8 cellular contexts compared by ENCODE assay signal in the genomic region with DNA sequence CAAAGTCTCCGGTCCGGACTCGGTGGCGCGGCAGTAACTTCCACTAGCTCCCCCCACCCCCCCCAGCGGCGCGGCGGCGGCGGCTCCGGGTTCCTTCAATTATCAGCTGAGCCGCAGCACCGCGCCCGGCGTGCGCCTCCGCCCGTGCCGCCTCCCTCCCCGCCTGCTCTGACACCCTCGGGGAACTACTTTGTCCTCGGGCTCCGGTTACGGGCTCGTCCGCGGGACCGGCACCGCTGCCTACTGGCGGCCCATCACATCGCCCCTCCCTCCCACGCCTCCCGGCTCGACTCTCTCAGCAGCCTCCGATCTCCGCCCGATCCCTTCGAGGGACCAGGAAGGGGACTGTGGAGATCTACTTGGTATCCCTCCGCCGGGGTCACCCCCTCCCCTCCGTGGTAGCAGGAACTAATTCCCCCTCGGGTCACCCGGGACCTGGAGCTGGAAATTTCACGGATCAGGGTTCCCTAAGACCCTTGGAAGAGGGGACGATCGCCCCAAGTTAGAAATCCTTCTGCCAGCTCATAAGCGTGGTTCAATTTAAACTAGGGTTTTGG. TPM values are rescaled to one million over a fixed set of nuclear protein-coding genes. Genes with fewer than 3 reads are reported as not detected.
DNase-seq lines count a peak whose midpoint lies in the region; FAIRE-seq and TF ChIP-seq lines count a peak whose summit lies in the region.

A gene (minus strand): TSS at position 118 of the 557 bp plus-strand sequence. CDS start 41,930 bp downstream, outside the sequence.

- H3K9me2 ChIP-seq in Loucy (replicated peaks; ENCODE audit: low read depth, low read length), result no peaks in the 10 kb centered on the region

- no peaks in the 10 kb centered on the region for H3K36me3 ChIP-seq in Loucy (ENCODE audit: insufficient read depth, low read length)
- no peaks in the 10 kb centered on the region for H3K36me3 ChIP-seq in stomach smooth muscle (ENCODE audit: control insufficient read depth in 2 of 2, insufficient read depth in 2 of 2, low read length in 2 of 2)

- peaks cover 40% of the 10 kb centered on the region for H4K20me1 ChIP-seq in Loucy (ENCODE audit: insufficient read depth, low read length, poor library complexity, severe bottlenecking)

- H3K27ac Mint-ChIP-seq in neural crest cell (ENCODE audit: unreplicated experiment), result peak within 1 kb of the TSS; percentile 100

- H3K9me3 Mint-ChIP-seq in neural crest cell, result no peaks in the 10 kb centered on the region

- no peaks in the 10 kb centered on the region for H3K9me3 ChIP-seq in Loucy (ENCODE audit: insufficient read depth, low read depth, low read length)
- H3K9me3 ChIP-seq in stomach smooth muscle (ENCODE audit: control insufficient read depth in 2 of 2, low read length in 2 of 2), result no peaks in the 10 kb centered on the region

- H3K9ac ChIP-seq in Loucy (ENCODE audit: low read depth, low read length, poor library complexity, severe bottlenecking) (peak within 1 kb of the TSS; percentile 83), stomach smooth muscle (ENCODE audit: low read length in 2 of 2) (peak within 1 kb of the TSS; percentile 92 to 94)

- H3K4me3 Mint-ChIP-seq in neural crest cell, result peak within 1 kb of the TSS; percentile 100

- H3K27me3 Mint-ChIP-seq in neural crest cell (ENCODE audit: low read depth), result peaks cover 4% of the 10 kb centered on the region

- FAIRE-seq in H54 (lab: Jason Lieb, UNC), result no peak

- H3K4me1 Mint-ChIP-seq in neural crest cell, result peaks cover 34% of the 10 kb centered on the region

- peak; percentile 98 for DNase-seq in ELF-1 (ENCODE audit: low read depth, low spot score)
- peak; percentile 84 for DNase-seq in H54 (ENCODE audit: insufficient read length, low spot score)
- DNase-seq in SHP77 treated with DMSO at 0.1 percent for 48 hours (lab: John Stamatoyannopoulos, UW), result peak; percentile 93
- DNase-seq in activated gamma-delta T cell (lab: John Stamatoyannopoulos, UW), result peak; percentile 78
- peak; percentile 99 for DNase-seq in fibroblast of villous mesenchyme (ENCODE audit: low read depth)
- peak; percentile 87 for DNase-seq in neural crest cell (ENCODE audit: low read depth, low spot score)

- H3F3A ChIP-seq in Loucy (ENCODE audit: low read depth), result no peaks in the 10 kb centered on the region

- TF ChIP-seq CTCF in Loucy (conservative IDR thresholded peaks at IDR 0.05; ENCODE audit: low read length) (no peak), fibroblast of villous mesenchyme (IDR thresholded peaks at IDR 0.05; ENCODE audit: insufficient read depth, low read depth, low read length) (no peak), neural crest cell (conservative IDR thresholded peaks at IDR 0.05) (no peak)

- peaks cover 7% of the 10 kb centered on the region for H3K36me3 Mint-ChIP-seq in neural crest cell (ENCODE audit: low read depth)

- peak; percentile 59 for TF ChIP-seq POLR2A in H54 (IDR thresholded peaks at IDR 0.05; ENCODE audit: low read depth, low read length)

- peak within 1 kb of the TSS; percentile 99 for H3K4me2 ChIP-seq in Loucy (ENCODE audit: low read depth, low read length, poor library complexity, severe bottlenecking)

- H2AFZ ChIP-seq in Loucy (ENCODE audit: low read length), result peak within 1 kb of the TSS; percentile 99

- H3K4me3 ChIP-seq in Loucy (ENCODE audit: low read length, poor library complexity, severe bottlenecking) (peak within 1 kb of the TSS; percentile 85), fibroblast of villous mesenchyme (ENCODE audit: low read depth, low read length) (peak within 1 kb of the TSS; percentile 97), stomach smooth muscle (ENCODE audit: low read length in 2 of 2) (peak within 1 kb of the TSS; percentile 92 to 93)

- no peaks in the 10 kb centered on the region for H3K27me3 ChIP-seq in Loucy (ENCODE audit: insufficient read depth, low read length, poor library complexity, severe bottlenecking)
- H3K27me3 ChIP-seq in stomach smooth muscle (ENCODE audit: control insufficient read depth in 1 of 2, insufficient read depth in 2 of 2, low read length in 2 of 2), result no peaks in the 10 kb centered on the region

- H3K4me1 ChIP-seq in Loucy (ENCODE audit: insufficient read depth, low read length, poor library complexity, severe bottlenecking) (peaks cover 44% of the 10 kb centered on the region), stomach smooth muscle (ENCODE audit: control insufficient read depth, insufficient read depth, low read length) (peaks cover 19% of the 10 kb centered on the region)

- peaks cover 53% of the 10 kb centered on the region for H3K79me2 ChIP-seq in Loucy (ENCODE audit: insufficient read depth, low read length)

- peak within 1 kb of the TSS; percentile 97 for H3K27ac ChIP-seq in stomach smooth muscle (ENCODE audit: low read length)

RNA-seq across cellular contexts. Expression of the gene that starts here (rescaled TPM):
- 235 and 335 TPM in 2 replicates for total RNA-seq in fibroblast of villous mesenchyme
- 216 and 222 TPM in 2 replicates for total RNA-seq in neural crest cell

Comparison
In these comparisons a context has a peak if more than half of its experiments do, and no peak if none do; other contexts are left out.
1. Peak in every context shown above with its lines: DNase-seq, H3K4me3 ChIP-seq and H3K27ac ChIP-seq.